ENCODE assay signal across 1 cellular context in genomic region chr22:29165336-29166060, GRCh38.
TF ChIP-seq lines count a peak whose summit lies in the region.

No MANE protein-coding gene starts in this region.

TF ChIP-seq in H1, 55 proteins besides CTCF, POLR2A, EP300 and RAD21:
- TF ChIP-seq CHD2 (IDR thresholded peaks at IDR 0.05; ENCODE audit: low read length) (no peak), EZH2 (IDR thresholded peaks at IDR 0.05; ENCODE audit: low read depth, low read length, severe bottlenecking) (no peak), GABPA (IDR thresholded peaks at IDR 0.05; ENCODE audit: borderline replicate concordance, insufficient read depth, low read length) (no peak), HDAC6 (IDR thresholded peaks at IDR 0.05; ENCODE audit: low read depth, low read length) (no peak), SP2 (IDR thresholded peaks at IDR 0.05; ENCODE audit: low read length) (no peak), BRCA1 (IDR thresholded peaks at IDR 0.05; ENCODE audit: low read depth, low read length) (no peak), SRF (IDR thresholded peaks at IDR 0.05; ENCODE audit: low read depth, low read length) (no peak), CBX5 (IDR thresholded peaks at IDR 0.05; ENCODE audit: low read depth, low read length) (no peak), GTF2F1 (IDR thresholded peaks at IDR 0.05; ENCODE audit: borderline replicate concordance, low read depth, low read length) (no peak), RBBP5 (IDR thresholded peaks at IDR 0.05; ENCODE audit: borderline replicate concordance, low read depth, low read length) (no peak), SP1 (IDR thresholded peaks at IDR 0.05; ENCODE audit: low read depth, low read length) (no peak), ASH2L (IDR thresholded peaks at IDR 0.05; ENCODE audit: low read length) (no peak), E2F6 (IDR thresholded peaks at IDR 0.05) (no peak), RXRA (IDR thresholded peaks at IDR 0.05; ENCODE audit: insufficient read depth, low read depth, low read length) (no peak), BACH1 (IDR thresholded peaks at IDR 0.05; ENCODE audit: low read length) (no peak), TAF7 (optimal IDR thresholded peaks at IDR 0.05; ENCODE audit: borderline replicate concordance, low read depth, low read length) (no peak), RNF2 (IDR thresholded peaks at IDR 0.05; ENCODE audit: borderline replicate concordance, low read depth, low read length, missing control alignments, poor library complexity, severe bottlenecking) (no peak), KDM4A (IDR thresholded peaks at IDR 0.05; ENCODE audit: low read depth, low read length, severe bottlenecking) (no peak), BCL11A (IDR thresholded peaks at IDR 0.05; ENCODE audit: low read depth in 2 of 2, low read length in 2 of 2) (no peak)
